Comparison of ENCODE assay signal across 25 cellular contexts in the genomic region with DNA sequence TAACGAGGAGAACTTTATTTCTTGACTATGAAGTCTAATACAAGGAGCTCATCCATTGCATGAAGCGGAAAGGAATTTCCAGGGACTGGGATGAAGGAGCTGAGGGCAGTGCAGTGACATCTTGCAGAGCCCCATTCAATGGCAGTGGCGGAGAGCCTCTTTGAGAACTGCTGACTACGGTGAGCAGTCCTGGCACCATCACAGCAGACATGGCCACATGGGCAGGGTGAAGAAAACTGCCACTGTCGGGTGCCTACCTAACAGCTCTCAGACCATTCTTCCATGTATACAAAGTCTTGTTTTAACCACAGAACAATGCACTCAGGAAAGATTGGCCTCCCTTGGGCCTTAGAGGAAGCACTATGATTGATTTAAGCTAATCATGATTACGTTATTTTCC.
"Had no signal": no experiment of that assay in that cellular context is flagged by ENCODE, and none has a peak within 500 bp of the region (broad histone marks: within the 10 kb centered on the region; RNA-seq: fewer than 3 reads in every experiment).

No MANE protein-coding gene starts in this region.

- DNase-seq: islet precursor cell; left ventricle myocardium inferior; mesendoderm; naive B cell; nucleus accumbens; right lobe of liver; stimulated activated CD4-positive, alpha-beta T cell treated with anti-CD3 and anti-CD28 coated beads, Interleukin-1b, Interleukin-23, amount 100 ng/mL, for 48 hours; stimulated activated CD4-positive, alpha-beta T cell treated with anti-CD3 and anti-CD28 coated beads, Interleukin-2, amount 100 ng/mL, for 48 hours; stimulated activated CD4-positive, alpha-beta T cell treated with anti-CD3 and anti-CD28 coated beads, Interleukin-4, amount 100 ng/mL, for 4 hours; stimulated activated CD8-positive, alpha-beta memory T cell treated with anti-CD3 and anti-CD28 coated beads, Interleukin-4, amount 100 ng/mL, for 48 hours; stimulated activated naive B cell treated with anti-CD40 and anti-IgM and Interleukin-4, amounts not matched to agents 10 μg/mL and 1 μg/mL and 100 μg/mL, for 72 hours; stimulated activated naive CD8-positive, alpha-beta T cell treated with anti-CD3 and anti-CD28 coated beads, Interleukin-15, Interleukin-2, amounts not matched to agents 100 U/mL and 50 U/mL, for 24 hours; stomach; testis; thyroid gland; transverse colon; upper lobe of left lung had no signal

- H3K4me1 Mint-ChIP-seq: mesothelial cell of epicardium; naive B cell; stimulated activated naive B cell treated with anti-CD40 and anti-IgM and Interleukin-4, amounts not matched to agents 10 μg/mL and 1 μg/mL and 100 μg/mL, for 72 hours had no signal

- H3K36me3 Mint-ChIP-seq: mesothelial cell of epicardium; naive B cell; stimulated activated naive B cell treated with anti-CD40 and anti-IgM and Interleukin-4, amounts not matched to agents 10 μg/mL and 1 μg/mL and 100 μg/mL, for 72 hours had no signal

- H3K9me3 Mint-ChIP-seq: mesothelial cell of epicardium had no signal

- H3K4me3 Mint-ChIP-seq: mesothelial cell of epicardium; natural killer cell treated with Interleukin-12 subunit alpha and Interleukin-12 subunit beta and Interleukin-15 and Interleukin-18, amount 100 ng/mL, for 72 hours; stimulated activated naive B cell treated with anti-CD40 and anti-IgM and Interleukin-4, amounts not matched to agents 10 μg/mL and 1 μg/mL and 100 μg/mL, for 72 hours had no signal

- H3K27ac ChIP-seq: hepatocyte, left ventricle myocardium inferior, right atrium auricular region, right lobe of liver, stomach, testis, thyroid gland, transverse colon, upper lobe of left lung, vagina had no signal

- H3K9me3 ChIP-seq: right atrium auricular region, right lobe of liver, testis, thyroid gland, transverse colon, upper lobe of left lung, vagina had no signal

- ATAC-seq: natural killer cell treated with Interleukin-12 subunit alpha and Interleukin-12 subunit beta and Interleukin-15 and Interleukin-18, amount 100 ng/mL, for 72 hours; right lobe of liver; stimulated activated naive B cell treated with anti-CD40 and anti-IgM and Interleukin-4, amounts not matched to agents 10 μg/mL and 1 μg/mL and 100 μg/mL, for 72 hours; stimulated activated naive CD8-positive, alpha-beta T cell treated with anti-CD3 and anti-CD28 coated beads, Interleukin-15, Interleukin-2, amounts not matched to agents 100 U/mL and 50 U/mL, for 24 hours had no signal

- H3K27me3 ChIP-seq: hepatocyte, right atrium auricular region, right lobe of liver, stomach, testis, thyroid gland, transverse colon, upper lobe of left lung, vagina had no signal

- H3K4me1 ChIP-seq: left ventricle myocardium inferior, right atrium auricular region, right lobe of liver, stomach, testis, thyroid gland, transverse colon, upper lobe of left lung, vagina had no signal

- H3K4me3 ChIP-seq: hepatocyte, left ventricle myocardium inferior, lung, right atrium auricular region, right lobe of liver, smooth muscle cell, stomach, testis, thyroid gland, transverse colon, upper lobe of left lung, vagina had no signal

- H3K4me2 ChIP-seq: hepatocyte, smooth muscle cell had no signal

- H3K27me3 Mint-ChIP-seq: naive B cell; natural killer cell treated with Interleukin-12 subunit alpha and Interleukin-12 subunit beta and Interleukin-15 and Interleukin-18, amount 100 ng/mL, for 72 hours; progenitor cell of endocrine pancreas; stimulated activated naive B cell treated with anti-CD40 and anti-IgM and Interleukin-4, amounts not matched to agents 10 μg/mL and 1 μg/mL and 100 μg/mL, for 72 hours had no signal

- H3K36me3 ChIP-seq: left ventricle myocardium inferior, right atrium auricular region, right lobe of liver, stomach, thyroid gland, transverse colon, upper lobe of left lung, vagina had no signal

- H3K79me2 ChIP-seq: hepatocyte had no signal

- H3K27ac Mint-ChIP-seq: mesothelial cell of epicardium; naive B cell; natural killer cell treated with Interleukin-12 subunit alpha and Interleukin-12 subunit beta and Interleukin-15 and Interleukin-18, amount 100 ng/mL, for 72 hours; progenitor cell of endocrine pancreas; stimulated activated naive B cell treated with anti-CD40 and anti-IgM and Interleukin-4, amounts not matched to agents 10 μg/mL and 1 μg/mL and 100 μg/mL, for 72 hours had no signal

- H2AFZ ChIP-seq: hepatocyte had no signal
